ENCODE assay signal across 8 cellular contexts in genomic region chr12:7933255-7933726, GRCh38.
A peak's percentile ranks its signal among the peaks of the same experiment; 100 is the strongest.
DNase-seq lines count a peak whose midpoint lies in the region; ATAC-seq and TF ChIP-seq lines count a peak whose summit lies in the region.

No MANE protein-coding gene starts in this region.

- no peak overlapping the region for H2AFZ ChIP-seq in ACC112 (ENCODE audit: low read length, unreplicated experiment)

- no peaks in the 10 kb centered on the region for H3K27me3 ChIP-seq in ACC112 (ENCODE audit: insufficient read depth, low read length)

- TF ChIP-seq CTCF in choroid plexus epithelial cell (conservative IDR thresholded peaks at IDR 0.05; ENCODE audit: low read depth, low read length): peak; percentile 83

- H3K27ac ChIP-seq in ACC112 (ENCODE audit: low read depth, low read length): peak overlapping the region; percentile 80

- DNase-seq in NCI-H2171 (lab: John Stamatoyannopoulos, UW) (peak; percentile 98), choroid plexus epithelial cell (ENCODE audit: low read depth) (peak; percentile 99), left kidney (ENCODE audit: low read depth, low spot score) (peak; percentile 92)
- peak; percentile 26 to 72 (median 54) for DNase-seq in activated CD4-positive, CD25-positive, alpha-beta regulatory T cell (lab: John Stamatoyannopoulos, UW)
- peak; percentile 35 to 76 (median 58) for DNase-seq in stimulated activated CD4-positive, alpha-beta T cell treated with anti-CD3 and anti-CD28 coated beads, Interleukin-1b, Interleukin-23, amount 100 ng/mL, for 24 hours (ENCODE audit: low read depth in 4 of 4, low spot score in 1 of 4)

- peaks cover 15% of the 10 kb centered on the region for H3K4me1 ChIP-seq in ACC112 (ENCODE audit: control insufficient read depth, insufficient read depth, low read length, unreplicated experiment)

- peak overlapping the region; percentile 97 for H3K4me3 ChIP-seq in ACC112 (ENCODE audit: low read depth, low read length)
- peak overlapping the region; percentile 75 for H3K4me3 ChIP-seq in choroid plexus epithelial cell (ENCODE audit: low read depth, low read length)

- H3K79me2 ChIP-seq in ACC112 (ENCODE audit: control insufficient read depth, insufficient read depth, low read length, unreplicated experiment): peaks cover 56% of the 10 kb centered on the region

- peaks cover 23% of the 10 kb centered on the region for H3K36me3 ChIP-seq in ACC112 (ENCODE audit: insufficient read depth, low read length)

- ATAC-seq in GM18519 (IDR thresholded peaks at IDR 0.05; ENCODE audit: low FRiP score, unreplicated experiment) (peak; percentile 73), HG03060 (IDR thresholded peaks at IDR 0.05; ENCODE audit: low read depth, unreplicated experiment) (peak; percentile 85)

Comparison
In these comparisons a context has a peak if more than half of its experiments do, and no peak if none do; other contexts are left out.
1. Peak in every context shown above with its lines: DNase-seq, ATAC-seq, H3K4me3 ChIP-seq and H3K27ac ChIP-seq.